ENCODE assay signal across 23 cellular contexts in the genomic region with DNA sequence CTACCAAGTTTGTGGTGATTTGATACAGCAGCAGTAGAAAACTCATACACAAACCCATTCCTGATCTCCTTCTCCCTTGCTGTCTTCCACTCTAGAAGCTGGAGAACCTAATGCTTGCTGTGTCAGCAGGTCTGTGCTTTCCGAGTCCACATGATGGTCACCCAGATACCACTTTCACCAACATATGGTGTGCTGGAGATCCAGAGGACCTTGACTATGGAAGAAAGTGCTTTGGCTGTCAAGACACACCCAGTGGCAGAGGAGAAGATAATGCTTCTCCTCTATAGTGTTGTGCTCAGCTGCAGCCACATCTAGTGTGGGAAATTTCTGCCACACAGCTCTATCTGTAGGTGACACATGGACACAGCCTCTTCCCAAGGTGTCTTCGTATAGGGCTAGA.
"Had no signal": no experiment of that assay in that cellular context is flagged by ENCODE, and none has a peak within 500 bp of the region (broad histone marks: within the 10 kb centered on the region; RNA-seq: fewer than 3 reads in every experiment).

No MANE protein-coding gene starts in this region.

- H3K27me3 ChIP-seq: body of pancreas had no signal

- DNase-seq: activated CD4-positive, alpha-beta T cell treated with anti-CD3 and anti-CD28 coated beads for 48 hours; activated CD4-positive, alpha-beta T cell treated with anti-CD3 and anti-CD28 coated beads, Interleukin-2, amount 50 U/mL, for 4 hours; activated CD4-positive, CD25-positive, alpha-beta regulatory T cell treated with anti-CD3 and anti-CD28 coated beads, Interleukin-2, amount 50 U/mL, for 72 hours; activated CD8-positive, alpha-beta memory T cell treated with anti-CD3 and anti-CD28 coated beads, Interleukin-2, amount 10 ng/mL, durations not matched to agents 7 days and 5 days; activated effector memory CD4-positive, alpha-beta T cell treated with Interleukin-2 at 50 U/mL for 16 hours; activated naive CD4-positive, alpha-beta T cell; activated T-cell treated with anti-CD3 and anti-CD28 coated beads, Interleukin-2, amount 50 U/mL, for 24 hours; aorta; body of pancreas; MM.1S; NCI-H1105; NCI-H1436; NCI-H1694 treated with DMSO at 0.1 percent for 48 hours; NCI-H2029 treated with DMSO at 0.1 percent for 48 hours; NCI-H345; NCI-H510A treated with DMSO at 0.1 percent for 48 hours; NCI-H69; NK-92 treated with Interleukin-12 subunit alpha and Interleukin-12 subunit beta, amount 100 ng/mL, for 24 hours; PC-3; SIG-M5; T-helper 17 cell; T-helper 9 cell had no signal

- H3K4me3 ChIP-seq: body of pancreas had no signal

- H3K27ac ChIP-seq: body of pancreas had no signal

- ATAC-seq: activated CD8-positive, alpha-beta memory T cell treated with anti-CD3 and anti-CD28 coated beads, Interleukin-2, amount 10 ng/mL, durations not matched to agents 7 days and 5 days; body of pancreas; PC-3; T-helper 17 cell; WTC11 had no signal

- H3K9me3 ChIP-seq: body of pancreas had no signal
